In the genomic region with DNA sequence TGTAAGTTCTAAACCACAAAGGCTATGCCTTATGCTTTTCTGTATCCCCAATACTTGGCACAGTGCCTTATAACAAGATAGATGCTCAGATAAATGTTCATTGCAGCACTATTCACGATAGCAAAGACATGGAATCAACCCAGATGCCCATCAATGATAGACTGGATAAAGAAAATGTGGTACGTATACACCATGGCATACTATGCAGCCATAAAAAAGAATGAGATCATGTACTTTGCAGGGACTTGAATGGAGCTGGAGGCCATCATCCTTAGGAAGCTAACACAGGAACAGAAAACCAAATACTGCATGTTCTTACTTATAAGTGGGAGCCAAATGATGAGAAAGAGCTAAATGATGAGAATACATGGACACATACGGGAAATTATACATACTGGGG, we compare ENCODE assay signal across 3 cellular contexts.
A peak's percentile ranks its signal among the peaks of the same experiment; 100 is the strongest.
DNase-seq lines count a peak whose midpoint lies in the region; ATAC-seq, FAIRE-seq and TF ChIP-seq lines count a peak whose summit lies in the region.
"Not testable (repeated sequence)": the region's sequence is repeated elsewhere in the genome, so short reads cannot be mapped to it uniquely, and the experiment has no call there.

No MANE protein-coding gene starts in this region.

- H3K9me1 ChIP-seq in K562 (ENCODE audit: control insufficient read depth, insufficient read depth, low read length) = not testable (repeated sequence)

- TF ChIP-seq CTCF in HEK293 (tag by site-specific recombination; IDR thresholded peaks at IDR 0.05); K562 (IDR thresholded peaks at IDR 0.05 in 2 of 3, conservative IDR thresholded peaks at IDR 0.05 in 1 of 3; ENCODE audit: insufficient read depth in 2 of 3, low read depth in 1 of 3, low read length in 3 of 3): not testable (repeated sequence)

- CTCF ChIA-PET in HEK293 (lab: Yijun Ruan, JAX) = interaction anchor here (0.6 kb wide), 1 partner anchor 151 kb away, joined by 4 read pairs; no protein-coding TSS in a partner anchor
- CTCF ChIA-PET in K562 (lab: Yijun Ruan, JAX; ENCODE audit: low intra/inter-chr PET ratio) = not testable (repeated sequence)

- not testable (repeated sequence) for H3K4me3 ChIP-seq in HEK293 (ENCODE audit: low read depth, low read length); K562

- not testable (repeated sequence) for H3K79me2 ChIP-seq in K562 (ENCODE audit: control insufficient read depth, insufficient read depth, low read length)

- not testable (repeated sequence) for FAIRE-seq in K562 (lab: Jason Lieb, UNC)

- TF ChIP-seq EP300 in K562 (IDR thresholded peaks at IDR 0.05; ENCODE audit: low read length) = not testable (repeated sequence)

- POLR2A ChIA-PET in HEK293 (lab: Yijun Ruan, JAX); K562 (lab: Yijun Ruan, JAX): not testable (repeated sequence)

- H2AFZ ChIP-seq in K562 (ENCODE audit: low read depth, low read length) = not testable (repeated sequence)

- H3K4me1 ChIP-seq in HEK293 (ENCODE audit: control insufficient read depth, insufficient read depth, low read length); K562 (replicated peaks in 1 of 2; ENCODE audit: control insufficient read depth in 2 of 2, insufficient read depth in 2 of 2, low read length in 2 of 2): not testable (repeated sequence)

- in situ Hi-C loops in K562 (cut with MboI) = not testable (repeated sequence)

- H3K4me2 ChIP-seq in K562 (ENCODE audit: insufficient read depth, low read length) = not testable (repeated sequence)

- H3K36me3 ChIP-seq in HEK293 (ENCODE audit: control insufficient read depth in 2 of 2, insufficient read depth in 1 of 2, low read length in 2 of 2); K562 (ENCODE audit: control insufficient read depth, insufficient read depth, low read length): not testable (repeated sequence)

- not testable (repeated sequence) for H3K27ac ChIP-seq in HEK293 (ENCODE audit: extremely low read depth, low read depth, low read length); K562 (ENCODE audit: extremely low read depth, low read depth, low read length)

- DNase-seq in K562 (ENCODE audit: extremely low read depth in 1 of 4, low spot score in 3 of 4) = not testable (repeated sequence)

- 13% methylated on average over 3 of the region's 3 CpGs for WGBS in K562 (ENCODE audit: insufficient coverage, low coverage, missing lambda C conversion rate)

- not testable (repeated sequence) for BruUV-seq in K562 (replicated peaks; lab: Mats Ljungman, UMichigan)

- peaks cover 11 to 17% of the 10 kb centered on the region in 2 experiments; a peak in 4 of 5 replicates for H3K27me3 ChIP-seq in K562 (ENCODE audit: control insufficient read depth in 2 of 2, insufficient read depth in 2 of 2, low read length in 2 of 2)

- not testable (repeated sequence) for H3K9ac ChIP-seq in K562 (ENCODE audit: insufficient read depth in 1 of 2, low read depth in 2 of 2, low read length in 2 of 2)

- not testable (repeated sequence) for TF ChIP-seq RAD21 in K562 (CRISPR knock-in tag; conservative IDR thresholded peaks at IDR 0.05 in 1 of 2, IDR thresholded peaks at IDR 0.05 in 1 of 2)

- ATAC-seq in SK-N-SH treated with all-trans-retinoic acid at 6 μM for 48 hours, K562: not testable (repeated sequence)

- not testable (repeated sequence) for TF ChIP-seq POLR2A in K562 (conservative IDR thresholded peaks at IDR 0.05)

- not testable (repeated sequence) for H4K20me1 ChIP-seq in K562 (replicated peaks; ENCODE audit: control insufficient read depth, insufficient read depth, low read length)

- H3K9me3 ChIP-seq in HEK293 (ENCODE audit: control insufficient read depth, insufficient read depth, low read depth, low read length); K562 (replicated peaks; ENCODE audit: control insufficient read depth, insufficient read depth, low read depth, low read length): not testable (repeated sequence)

- intact Hi-C loops in K562 (cut with micrococcal nuclease) = not testable (repeated sequence)

TF ChIP-seq in HEK293, 187 proteins besides CTCF, POLR2A, EP300 and RAD21:
- peak; percentile 71; the same call in 1 of the 2 replicates for TF ChIP-seq ZNF146 (tag by site-specific recombination; IDR thresholded peaks at IDR 0.05)

TF ChIP-seq in SK-N-SH treated with all-trans-retinoic acid at 6 μM for 48 hours, 23 proteins besides CTCF, POLR2A, EP300 and RAD21:
- peak; percentile 84 for TF ChIP-seq ZNF8 (CRISPR knock-in tag; IDR thresholded peaks at IDR 0.05)

TF ChIP-seq in K562, 482 proteins besides CTCF, POLR2A, EP300 and RAD21:
- TF ChIP-seq ZNF146 (CRISPR knock-in tag; IDR thresholded peaks at IDR 0.05; ENCODE audit: unreplicated experiment) = peak; percentile 56
